Comparison of ENCODE assay signal across 1 cellular context in genomic region chr21:34845521-34846213, GRCh38.
TF ChIP-seq lines count a peak whose summit lies in the region.

No MANE protein-coding gene starts in this region.

TF ChIP-seq in HEK293, 187 proteins besides CTCF, POLR2A, EP300 and RAD21 (continued from another document and continues in another):
- TF ChIP-seq, protein P1, sequence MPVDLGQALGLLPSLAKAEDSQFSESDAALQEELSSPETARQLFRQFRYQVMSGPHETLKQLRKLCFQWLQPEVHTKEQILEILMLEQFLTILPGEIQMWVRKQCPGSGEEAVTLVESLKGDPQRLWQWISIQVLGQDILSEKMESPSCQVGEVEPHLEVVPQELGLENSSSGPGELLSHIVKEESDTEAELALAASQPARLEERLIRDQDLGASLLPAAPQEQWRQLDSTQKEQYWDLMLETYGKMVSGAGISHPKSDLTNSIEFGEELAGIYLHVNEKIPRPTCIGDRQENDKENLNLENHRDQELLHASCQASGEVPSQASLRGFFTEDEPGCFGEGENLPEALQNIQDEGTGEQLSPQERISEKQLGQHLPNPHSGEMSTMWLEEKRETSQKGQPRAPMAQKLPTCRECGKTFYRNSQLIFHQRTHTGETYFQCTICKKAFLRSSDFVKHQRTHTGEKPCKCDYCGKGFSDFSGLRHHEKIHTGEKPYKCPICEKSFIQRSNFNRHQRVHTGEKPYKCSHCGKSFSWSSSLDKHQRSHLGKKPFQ (tag by site-specific recombination; IDR thresholded peaks at IDR 0.05) = peak; percentile 87
- TF ChIP-seq SP7 (tag by site-specific recombination; IDR thresholded peaks at IDR 0.05) (peak; percentile 98), ZNF26 (tag by site-specific recombination; IDR thresholded peaks at IDR 0.05) (no peak), ZNF292 (tag by site-specific recombination; IDR thresholded peaks at IDR 0.05; ENCODE audit: borderline replicate concordance, low read depth) (no peak), INSM2 (tag by site-specific recombination; IDR thresholded peaks at IDR 0.05) (peak; percentile 99), ZBTB7A (tag by site-specific recombination; IDR thresholded peaks at IDR 0.05; ENCODE audit: low read depth) (no peak), ZNF785 (tag by site-specific recombination; IDR thresholded peaks at IDR 0.05) (no peak), ZNF664 (tag by site-specific recombination; IDR thresholded peaks at IDR 0.05) (no peak), ZNF549 (tag by site-specific recombination; IDR thresholded peaks at IDR 0.05) (no peak), ZNF398 (tag by site-specific recombination; IDR thresholded peaks at IDR 0.05) (peak; percentile 66), ZNF211 (tag by site-specific recombination; IDR thresholded peaks at IDR 0.05; ENCODE audit: low read depth) (no peak), ZEB2 (tag by site-specific recombination; IDR thresholded peaks at IDR 0.05) (peak; percentile 93), EGR2 (tag by site-specific recombination; IDR thresholded peaks at IDR 0.05; ENCODE audit: low read depth) (peak; percentile 55), SCRT2 (tag by site-specific recombination; IDR thresholded peaks at IDR 0.05) (no peak), ZNF776 (tag by site-specific recombination; IDR thresholded peaks at IDR 0.05; ENCODE audit: borderline replicate concordance) (no peak), ZNF366 (tag by site-specific recombination; conservative IDR thresholded peaks at IDR 0.05) (peak; percentile 91), ZNF2 (tag by site-specific recombination; IDR thresholded peaks at IDR 0.05) (peak; percentile 53; the same call in 1 of the 2 replicates), ZNF560 (tag by site-specific recombination; IDR thresholded peaks at IDR 0.05; ENCODE audit: borderline replicate concordance) (no peak), GLIS1 (tag by site-specific recombination; IDR thresholded peaks at IDR 0.05) (peak; percentile 99), ZNF133 (tag by site-specific recombination; IDR thresholded peaks at IDR 0.05) (no peak), MZF1 (tag by site-specific recombination; IDR thresholded peaks at IDR 0.05; ENCODE audit: borderline replicate concordance) (peak; percentile 86), ZNF24 (tag by site-specific recombination; IDR thresholded peaks at IDR 0.05) (peak; percentile 90), ZNF610 (tag by site-specific recombination; IDR thresholded peaks at IDR 0.05; ENCODE audit: borderline replicate concordance) (0 out of 2 replicates have a peak, but pooled peaks have one; percentile 32), ZNF670 (tag by site-specific recombination; IDR thresholded peaks at IDR 0.05; ENCODE audit: low read depth) (no peak), ZNF544 (tag by site-specific recombination; IDR thresholded peaks at IDR 0.05) (no peak), ZNF184 (tag by site-specific recombination; IDR thresholded peaks at IDR 0.05) (peak; percentile 96), ZNF791 (tag by site-specific recombination; IDR thresholded peaks at IDR 0.05) (no peak), ZNF658 (tag by site-specific recombination; IDR thresholded peaks at IDR 0.05) (no peak), ZXDB (tag by site-specific recombination; IDR thresholded peaks at IDR 0.05) (peak; percentile 96), YY1 (tag by site-specific recombination; IDR thresholded peaks at IDR 0.05) (no peak), ZNF155 (tag by site-specific recombination; IDR thresholded peaks at IDR 0.05) (no peak), ZNF623 (tag by site-specific recombination; IDR thresholded peaks at IDR 0.05) (0 out of 2 replicates have a peak, but pooled peaks have one; percentile 19), SCRT1 (tag by site-specific recombination; IDR thresholded peaks at IDR 0.05; ENCODE audit: borderline replicate concordance) (no peak), ZNF394 (tag by site-specific recombination; IDR thresholded peaks at IDR 0.05; ENCODE audit: borderline replicate concordance) (peak; percentile 75), ZNF121 (tag by site-specific recombination; IDR thresholded peaks at IDR 0.05) (0 out of 2 replicates have a peak, but pooled peaks have one; percentile 36), ZSCAN16 (tag by site-specific recombination; IDR thresholded peaks at IDR 0.05) (peak; percentile 84), ZNF214 (tag by site-specific recombination; IDR thresholded peaks at IDR 0.05; ENCODE audit: borderline replicate concordance) (no peak), ZNF48 (tag by site-specific recombination; IDR thresholded peaks at IDR 0.05) (no peak), ZNF37A (tag by site-specific recombination; IDR thresholded peaks at IDR 0.05) (no peak), GFI1B (tag by site-specific recombination; IDR thresholded peaks at IDR 0.05) (peak; percentile 97), ZNF561 (tag by site-specific recombination; IDR thresholded peaks at IDR 0.05; ENCODE audit: borderline replicate concordance) (peak; percentile 98)
- TF ChIP-seq, protein P2, sequence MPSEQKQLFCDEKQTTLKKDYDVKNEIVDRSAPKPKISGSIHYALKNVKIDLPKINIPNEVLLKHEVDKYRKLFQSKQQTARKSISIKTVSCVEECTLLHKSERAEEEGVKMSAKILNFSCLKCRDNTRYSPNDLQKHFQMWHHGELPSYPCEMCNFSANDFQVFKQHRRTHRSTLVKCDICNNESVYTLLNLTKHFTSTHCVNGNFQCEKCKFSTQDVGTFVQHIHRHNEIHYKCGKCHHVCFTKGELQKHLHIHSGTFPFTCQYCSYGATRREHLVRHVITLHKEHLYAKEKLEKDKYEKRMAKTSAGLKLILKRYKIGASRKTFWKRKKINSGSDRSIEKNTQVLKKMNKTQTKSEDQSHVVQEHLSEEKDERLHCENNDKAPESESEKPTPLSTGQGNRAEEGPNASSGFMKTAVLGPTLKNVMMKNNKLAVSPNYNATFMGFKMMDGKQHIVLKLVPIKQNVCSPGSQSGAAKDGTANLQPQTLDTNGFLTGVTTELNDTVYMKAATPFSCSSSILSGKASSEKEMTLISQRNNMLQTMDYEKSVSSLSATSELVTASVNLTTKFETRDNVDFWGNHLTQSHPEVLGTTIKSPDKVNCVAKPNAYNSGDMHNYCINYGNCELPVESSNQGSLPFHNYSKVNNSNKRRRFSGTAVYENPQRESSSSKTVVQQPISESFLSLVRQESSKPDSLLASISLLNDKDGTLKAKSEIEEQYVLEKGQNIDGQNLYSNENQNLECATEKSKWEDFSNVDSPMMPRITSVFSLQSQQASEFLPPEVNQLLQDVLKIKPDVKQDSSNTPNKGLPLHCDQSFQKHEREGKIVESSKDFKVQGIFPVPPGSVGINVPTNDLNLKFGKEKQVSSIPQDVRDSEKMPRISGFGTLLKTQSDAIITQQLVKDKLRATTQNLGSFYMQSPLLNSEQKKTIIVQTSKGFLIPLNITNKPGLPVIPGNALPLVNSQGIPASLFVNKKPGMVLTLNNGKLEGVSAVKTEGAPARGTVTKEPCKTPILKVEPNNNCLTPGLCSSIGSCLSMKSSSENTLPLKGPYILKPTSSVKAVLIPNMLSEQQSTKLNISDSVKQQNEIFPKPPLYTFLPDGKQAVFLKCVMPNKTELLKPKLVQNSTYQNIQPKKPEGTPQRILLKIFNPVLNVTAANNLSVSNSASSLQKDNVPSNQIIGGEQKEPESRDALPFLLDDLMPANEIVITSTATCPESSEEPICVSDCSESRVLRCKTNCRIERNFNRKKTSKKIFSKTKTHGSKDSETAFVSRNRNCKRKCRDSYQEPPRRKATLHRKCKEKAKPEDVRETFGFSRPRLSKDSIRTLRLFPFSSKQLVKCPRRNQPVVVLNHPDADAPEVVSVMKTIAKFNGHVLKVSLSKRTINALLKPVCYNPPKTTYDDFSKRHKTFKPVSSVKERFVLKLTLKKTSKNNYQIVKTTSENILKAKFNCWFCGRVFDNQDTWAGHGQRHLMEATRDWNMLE (tag by site-specific recombination; conservative IDR thresholded peaks at IDR 0.05; ENCODE audit: low read depth) = peak; percentile 42; the same call in 1 of the 2 replicates
- TF ChIP-seq, protein P3, sequence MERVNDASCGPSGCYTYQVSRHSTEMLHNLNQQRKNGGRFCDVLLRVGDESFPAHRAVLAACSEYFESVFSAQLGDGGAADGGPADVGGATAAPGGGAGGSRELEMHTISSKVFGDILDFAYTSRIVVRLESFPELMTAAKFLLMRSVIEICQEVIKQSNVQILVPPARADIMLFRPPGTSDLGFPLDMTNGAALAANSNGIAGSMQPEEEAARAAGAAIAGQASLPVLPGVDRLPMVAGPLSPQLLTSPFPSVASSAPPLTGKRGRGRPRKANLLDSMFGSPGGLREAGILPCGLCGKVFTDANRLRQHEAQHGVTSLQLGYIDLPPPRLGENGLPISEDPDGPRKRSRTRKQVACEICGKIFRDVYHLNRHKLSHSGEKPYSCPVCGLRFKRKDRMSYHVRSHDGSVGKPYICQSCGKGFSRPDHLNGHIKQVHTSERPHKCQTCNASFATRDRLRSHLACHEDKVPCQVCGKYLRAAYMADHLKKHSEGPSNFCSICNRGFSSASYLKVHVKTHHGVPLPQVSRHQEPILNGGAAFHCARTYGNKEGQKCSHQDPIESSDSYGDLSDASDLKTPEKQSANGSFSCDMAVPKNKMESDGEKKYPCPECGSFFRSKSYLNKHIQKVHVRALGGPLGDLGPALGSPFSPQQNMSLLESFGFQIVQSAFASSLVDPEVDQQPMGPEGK (tag by site-specific recombination; IDR thresholded peaks at IDR 0.05) = peak; percentile 86
- TF ChIP-seq, protein P4, sequence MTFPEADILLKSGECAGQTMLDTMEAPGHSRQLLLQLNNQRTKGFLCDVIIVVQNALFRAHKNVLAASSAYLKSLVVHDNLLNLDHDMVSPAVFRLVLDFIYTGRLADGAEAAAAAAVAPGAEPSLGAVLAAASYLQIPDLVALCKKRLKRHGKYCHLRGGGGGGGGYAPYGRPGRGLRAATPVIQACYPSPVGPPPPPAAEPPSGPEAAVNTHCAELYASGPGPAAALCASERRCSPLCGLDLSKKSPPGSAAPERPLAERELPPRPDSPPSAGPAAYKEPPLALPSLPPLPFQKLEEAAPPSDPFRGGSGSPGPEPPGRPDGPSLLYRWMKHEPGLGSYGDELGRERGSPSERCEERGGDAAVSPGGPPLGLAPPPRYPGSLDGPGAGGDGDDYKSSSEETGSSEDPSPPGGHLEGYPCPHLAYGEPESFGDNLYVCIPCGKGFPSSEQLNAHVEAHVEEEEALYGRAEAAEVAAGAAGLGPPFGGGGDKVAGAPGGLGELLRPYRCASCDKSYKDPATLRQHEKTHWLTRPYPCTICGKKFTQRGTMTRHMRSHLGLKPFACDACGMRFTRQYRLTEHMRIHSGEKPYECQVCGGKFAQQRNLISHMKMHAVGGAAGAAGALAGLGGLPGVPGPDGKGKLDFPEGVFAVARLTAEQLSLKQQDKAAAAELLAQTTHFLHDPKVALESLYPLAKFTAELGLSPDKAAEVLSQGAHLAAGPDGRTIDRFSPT (tag by site-specific recombination; IDR thresholded peaks at IDR 0.05) = peak; percentile 95
- TF ChIP-seq, protein P5, sequence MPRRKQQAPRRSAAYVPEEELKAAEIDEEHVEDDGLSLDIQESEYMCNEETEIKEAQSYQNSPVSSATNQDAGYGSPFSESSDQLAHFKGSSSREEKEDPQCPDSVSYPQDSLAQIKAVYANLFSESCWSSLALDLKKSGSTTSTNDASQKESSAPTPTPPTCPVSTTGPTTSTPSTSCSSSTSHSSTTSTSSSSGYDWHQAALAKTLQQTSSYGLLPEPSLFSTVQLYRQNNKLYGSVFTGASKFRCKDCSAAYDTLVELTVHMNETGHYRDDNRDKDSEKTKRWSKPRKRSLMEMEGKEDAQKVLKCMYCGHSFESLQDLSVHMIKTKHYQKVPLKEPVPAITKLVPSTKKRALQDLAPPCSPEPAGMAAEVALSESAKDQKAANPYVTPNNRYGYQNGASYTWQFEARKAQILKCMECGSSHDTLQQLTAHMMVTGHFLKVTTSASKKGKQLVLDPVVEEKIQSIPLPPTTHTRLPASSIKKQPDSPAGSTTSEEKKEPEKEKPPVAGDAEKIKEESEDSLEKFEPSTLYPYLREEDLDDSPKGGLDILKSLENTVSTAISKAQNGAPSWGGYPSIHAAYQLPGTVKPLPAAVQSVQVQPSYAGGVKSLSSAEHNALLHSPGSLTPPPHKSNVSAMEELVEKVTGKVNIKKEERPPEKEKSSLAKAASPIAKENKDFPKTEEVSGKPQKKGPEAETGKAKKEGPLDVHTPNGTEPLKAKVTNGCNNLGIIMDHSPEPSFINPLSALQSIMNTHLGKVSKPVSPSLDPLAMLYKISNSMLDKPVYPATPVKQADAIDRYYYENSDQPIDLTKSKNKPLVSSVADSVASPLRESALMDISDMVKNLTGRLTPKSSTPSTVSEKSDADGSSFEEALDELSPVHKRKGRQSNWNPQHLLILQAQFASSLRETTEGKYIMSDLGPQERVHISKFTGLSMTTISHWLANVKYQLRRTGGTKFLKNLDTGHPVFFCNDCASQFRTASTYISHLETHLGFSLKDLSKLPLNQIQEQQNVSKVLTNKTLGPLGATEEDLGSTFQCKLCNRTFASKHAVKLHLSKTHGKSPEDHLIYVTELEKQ (tag by site-specific recombination; IDR thresholded peaks at IDR 0.05; ENCODE audit: borderline replicate concordance) = peak; percentile 99
